In genomic region chr7:121019018-121019417, GRCh38 we compare ENCODE assay signal across 14 cellular contexts. TPM values are rescaled to one million over a fixed set of nuclear protein-coding genes. Genes with fewer than 3 reads are reported as not detected.
DNase-seq lines count a peak whose midpoint lies in the region; TF ChIP-seq lines count a peak whose summit lies in the region.
"Had no signal": no experiment of that assay in that cellular context is flagged by ENCODE, and none has a peak within 500 bp of the region (broad histone marks: within the 10 kb centered on the region; RNA-seq: fewer than 3 reads in every experiment).

No MANE protein-coding gene starts in this region.

- H3K9ac ChIP-seq in GM23248 (no peak overlapping the region), skeletal muscle tissue (ENCODE audit: low read depth in 1 of 3, low read length in 3 of 3) (no peak overlapping the region)

- H3K27me3 Mint-ChIP-seq in activated naive CD8-positive, alpha-beta T cell treated with anti-CD3 and anti-CD28 coated beads for 36 hours: no peaks in the 10 kb centered on the region
- H3K27me3 Mint-ChIP-seq: activated naive CD4-positive, alpha-beta T cell treated with anti-CD3 and anti-CD28 coated beads, Interleukin-2, amount 50 U/mL, for 24 hours had no signal

- H3K36me3 ChIP-seq in GM23248 (ENCODE audit: low read depth): no peaks in the 10 kb centered on the region
- H3K36me3 ChIP-seq in ascending aorta: no peaks in the 10 kb centered on the region
- H3K36me3 ChIP-seq in left ventricle myocardium inferior: peaks cover 17% of the 10 kb centered on the region
- peaks cover 0 to 16% (median 6%) of the 10 kb centered on the region in 3 donors for H3K36me3 ChIP-seq in skeletal muscle tissue (ENCODE audit: control insufficient read depth in 3 of 3, insufficient read depth in 3 of 3, low read length in 3 of 3)

- DNase-seq in GM23248 (peak; percentile 80), ascending aorta (ENCODE audit: low spot score in 2 of 2) (no peak), left ventricle myocardium inferior (no peak), NCI-H2196 treated with DMSO at 0.1 percent for 48 hours (lab: John Stamatoyannopoulos, UW; ENCODE audit: unreplicated experiment) (no peak), epidermal melanocyte (ENCODE audit: insufficient read length, low spot score) (no peak)
- no peak for DNase-seq in stimulated activated CD4-positive, alpha-beta T cell treated with anti-CD3 and anti-CD28 coated beads, Interleukin-1b, Interleukin-23, amount 100 ng/mL, for 48 hours
- DNase-seq in activated naive CD8-positive, alpha-beta T cell treated with anti-CD3 and anti-CD28 coated beads for 36 hours: no peak
- DNase-seq: activated CD4-positive, alpha-beta T cell treated with anti-CD3 and anti-CD28 coated beads, Interleukin-2, amount 10 ng/mL, durations not matched to agents 7 days and 5 days; midbrain; NCI-H187; T-cell had no signal

- H3K27me3 ChIP-seq in GM23248 (replicated peaks; ENCODE audit: insufficient read depth): no peaks in the 10 kb centered on the region
- H3K27me3 ChIP-seq in ascending aorta: no peaks in the 10 kb centered on the region
- no peaks in the 10 kb centered on the region for H3K27me3 ChIP-seq in left ventricle myocardium inferior (ENCODE audit: low read depth)
- H3K27me3 ChIP-seq in skeletal muscle tissue (ENCODE audit: control insufficient read depth in 3 of 3, insufficient read depth in 3 of 3, low read length in 3 of 3): no peaks in the 10 kb centered on the region

- no peak overlapping the region for H2AFZ ChIP-seq in GM23248

- H3K9me3 ChIP-seq in GM23248 (ENCODE audit: low read depth) (no peaks in the 10 kb centered on the region), ascending aorta (peaks cover 0 to 6% of the 10 kb centered on the region in 2 donors), left ventricle myocardium inferior (replicated peaks) (no peaks in the 10 kb centered on the region), skeletal muscle tissue (ENCODE audit: control insufficient read depth in 3 of 3, low read length in 3 of 3) (no peaks in the 10 kb centered on the region)

- no peak overlapping the region for H3K27ac Mint-ChIP-seq in activated naive CD8-positive, alpha-beta T cell treated with anti-CD3 and anti-CD28 coated beads for 36 hours
- H3K27ac Mint-ChIP-seq: activated CD4-positive, alpha-beta T cell treated with anti-CD3 and anti-CD28 coated beads, Interleukin-2, amount 10 ng/mL, durations not matched to agents 7 days and 5 days; activated naive CD4-positive, alpha-beta T cell treated with anti-CD3 and anti-CD28 coated beads, Interleukin-2, amount 50 U/mL, for 24 hours; T-cell had no signal

- intact Hi-C loops in ascending aorta (cut with DNase I) (loop anchor here (2.0 kb wide), 1 partner anchor 16 kb away; no protein-coding TSS in a partner anchor), left ventricle myocardium inferior (cut with micrococcal nuclease) (no loop called here)

- H3K36me3 Mint-ChIP-seq in activated naive CD8-positive, alpha-beta T cell treated with anti-CD3 and anti-CD28 coated beads for 36 hours: no peaks in the 10 kb centered on the region
- H3K36me3 Mint-ChIP-seq: activated naive CD4-positive, alpha-beta T cell treated with anti-CD3 and anti-CD28 coated beads, Interleukin-2, amount 50 U/mL, for 24 hours; T-cell had no signal

- no peaks in the 10 kb centered on the region for H3K9me2 ChIP-seq in GM23248 (ENCODE audit: insufficient read depth)

- H3K4me3 Mint-ChIP-seq in activated naive CD8-positive, alpha-beta T cell treated with anti-CD3 and anti-CD28 coated beads for 36 hours: no peak overlapping the region
- H3K4me3 Mint-ChIP-seq: activated CD4-positive, alpha-beta T cell treated with anti-CD3 and anti-CD28 coated beads, Interleukin-2, amount 10 ng/mL, durations not matched to agents 7 days and 5 days; activated naive CD4-positive, alpha-beta T cell treated with anti-CD3 and anti-CD28 coated beads, Interleukin-2, amount 50 U/mL, for 24 hours; T-cell had no signal

- peaks cover 38% of the 10 kb centered on the region for H3F3A ChIP-seq in GM23248 (ENCODE audit: insufficient read depth)

- H3K4me3 ChIP-seq in GM23248 (peak overlapping the region; percentile 25; the same call in 1 of the 2 replicates), ascending aorta (no peak overlapping the region), left ventricle myocardium inferior (no peak overlapping the region), skeletal muscle tissue (ENCODE audit: low read length in 3 of 3) (no peak overlapping the region)

- H3K4me1 Mint-ChIP-seq in activated naive CD8-positive, alpha-beta T cell treated with anti-CD3 and anti-CD28 coated beads for 36 hours: no peaks in the 10 kb centered on the region
- H3K4me1 Mint-ChIP-seq: activated CD4-positive, alpha-beta T cell treated with anti-CD3 and anti-CD28 coated beads, Interleukin-2, amount 10 ng/mL, durations not matched to agents 7 days and 5 days; activated naive CD4-positive, alpha-beta T cell treated with anti-CD3 and anti-CD28 coated beads, Interleukin-2, amount 50 U/mL, for 24 hours; T-cell had no signal

- no peak for TF ChIP-seq CTCF in ascending aorta (IDR thresholded peaks at IDR 0.05)
- TF ChIP-seq CTCF in left ventricle myocardium inferior (IDR thresholded peaks at IDR 0.05; ENCODE audit: borderline replicate concordance): no peak

- 21 to 22% methylated on average over 2 of the region's 2 CpGs for WGBS in GM23248 (ENCODE audit: low coverage in 1 of 2, low lambda C conversion rate in 2 of 2, missing lambda C conversion rate in 2 of 2), 2 experiments

- no peaks in the 10 kb centered on the region for H4K20me1 ChIP-seq in GM23248 (ENCODE audit: insufficient read depth)

- no peaks in the 10 kb centered on the region for H3K79me2 ChIP-seq in GM23248 (ENCODE audit: insufficient read depth)

- H3K9me3 Mint-ChIP-seq in activated naive CD8-positive, alpha-beta T cell treated with anti-CD3 and anti-CD28 coated beads for 36 hours: no peaks in the 10 kb centered on the region
- H3K9me3 Mint-ChIP-seq: activated CD4-positive, alpha-beta T cell treated with anti-CD3 and anti-CD28 coated beads, Interleukin-2, amount 10 ng/mL, durations not matched to agents 7 days and 5 days; activated naive CD4-positive, alpha-beta T cell treated with anti-CD3 and anti-CD28 coated beads, Interleukin-2, amount 50 U/mL, for 24 hours; T-cell had no signal

- H3K4me1 ChIP-seq in GM23248 (ENCODE audit: insufficient read depth): peaks cover 55% of the 10 kb centered on the region
- H3K4me1 ChIP-seq in ascending aorta: peaks cover 6 to 62% of the 10 kb centered on the region in 2 donors
- H3K4me1 ChIP-seq in left ventricle myocardium inferior: peaks cover 86% of the 10 kb centered on the region
- H3K4me1 ChIP-seq in skeletal muscle tissue (ENCODE audit: control insufficient read depth in 3 of 3, insufficient read depth in 3 of 3, low read length in 3 of 3): peaks cover 26 to 33% (median 29%) of the 10 kb centered on the region in 3 donors

- in situ Hi-C loops in GM23248 (cut with MboI): no loop called here

- H3K27ac ChIP-seq in GM23248 (peak overlapping the region; percentile 67), ascending aorta (peak overlapping the region; percentile 69 to 77), left ventricle myocardium inferior (replicated peaks) (peak overlapping the region; percentile 78), skeletal muscle tissue (ENCODE audit: low read depth, low read length) (peak overlapping the region; percentile 6)
- H3K27ac ChIP-seq: C4-2B had no signal

- peak overlapping the region; percentile 45 for H3K4me2 ChIP-seq in GM23248 (ENCODE audit: unreplicated experiment)

RNA-seq across cellular contexts. Expression of gene CPED1, which starts 30.5 kb away (rescaled TPM):
- 20.2 and 23.0 TPM in 2 replicates for total RNA-seq in GM23248 (2014; rRNA removed; shearing (Covaris generic))
- polyA plus RNA-seq in GM23248 (2016; fragmentation: Nextera tagmentation; extraction: Ambion mirVana): 12.4 and 13.5 TPM in 2 replicates
- total RNA-seq in ascending aorta: 69.5 TPM
- 33.8 TPM for total RNA-seq in left ventricle myocardium inferior
- total RNA-seq in skeletal muscle tissue: 14.6 TPM
- total RNA-seq in activated naive CD8-positive, alpha-beta T cell treated with anti-CD3 and anti-CD28 coated beads for 36 hours: not detected

Comparison
In these comparisons a context has a peak if more than half of its experiments do, and no peak if none do; other contexts are left out.
1. H3K27ac ChIP-seq: peak in every context shown above with its lines; median percentile 78 in left ventricle myocardium inferior; 73 in ascending aorta; 67 in GM23248; 6 in skeletal muscle tissue.
2. RNA of gene CPED1, which starts 30.5 kb away (total RNA-seq): 69.5 TPM in ascending aorta (single experiment), 33.8 TPM in left ventricle myocardium inferior (single experiment), 20.2 to 23.0 TPM in GM23248 and 14.6 TPM in skeletal muscle tissue (single experiment); not detected in activated naive CD8-positive, alpha-beta T cell treated with anti-CD3 and anti-CD28 coated beads for 36 hours; every median in the first group is over 10 times any median in the second.